27 cellular contexts compared by ENCODE assay signal in the genomic region with DNA sequence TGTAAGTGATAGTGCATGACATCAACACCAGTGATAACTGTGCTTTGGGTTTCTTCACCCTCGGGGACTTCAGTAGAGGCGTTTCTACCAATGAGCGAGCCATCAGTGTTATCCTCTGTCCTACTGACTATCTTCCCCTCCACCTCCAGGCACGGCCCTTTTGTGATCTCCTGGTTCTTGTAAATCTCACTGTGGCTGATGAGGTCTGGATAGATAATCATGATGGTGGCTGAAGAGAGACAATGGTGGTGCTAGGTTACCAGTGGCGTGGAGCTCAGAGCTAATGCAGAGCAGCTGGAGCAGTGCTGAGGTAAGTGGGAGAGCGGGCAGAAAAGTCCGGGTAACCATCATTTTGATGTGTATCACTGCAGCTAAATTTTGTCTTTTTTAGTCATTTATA.
"Had no signal": no experiment of that assay in that cellular context is flagged by ENCODE, and none has a peak within 500 bp of the region (broad histone marks: within the 10 kb centered on the region; RNA-seq: fewer than 3 reads in every experiment).

No MANE protein-coding gene starts in this region.

- H3K36me3 Mint-ChIP-seq: neural progenitor cell; stimulated activated effector memory CD8-positive, alpha-beta T cell treated with anti-CD3 and anti-CD28 coated beads, Interleukin-12 subunit alpha, Interleukin-12 subunit beta, amount 100 ng/mL, for 72 hours; stimulated activated naive B cell treated with anti-CD40 and anti-IgM and Interleukin-4, amounts not matched to agents 10 μg/mL and 1 μg/mL and 100 μg/mL, for 72 hours had no signal

- H3K4me1 Mint-ChIP-seq: nephron; neural progenitor cell; stimulated activated effector memory CD8-positive, alpha-beta T cell treated with anti-CD3 and anti-CD28 coated beads, Interleukin-12 subunit alpha, Interleukin-12 subunit beta, amount 100 ng/mL, for 72 hours; stimulated activated naive B cell treated with anti-CD40 and anti-IgM and Interleukin-4, amounts not matched to agents 10 μg/mL and 1 μg/mL and 100 μg/mL, for 72 hours had no signal

- H3K4me1 ChIP-seq: neural progenitor cell, parathyroid adenoma, psoas muscle, right lobe of liver, sigmoid colon, stomach, thyroid gland, tibial nerve, upper lobe of left lung, vagina had no signal

- H3K27me3 ChIP-seq: neural progenitor cell, ovary, right lobe of liver, sigmoid colon, stomach, thyroid gland, tibial nerve, upper lobe of left lung, vagina had no signal

- H3K27ac Mint-ChIP-seq: nephron; neural progenitor cell; progenitor cell of endocrine pancreas; stimulated activated effector memory CD8-positive, alpha-beta T cell treated with anti-CD3 and anti-CD28 coated beads, Interleukin-12 subunit alpha, Interleukin-12 subunit beta, amount 100 ng/mL, for 72 hours; stimulated activated naive B cell treated with anti-CD40 and anti-IgM and Interleukin-4, amounts not matched to agents 10 μg/mL and 1 μg/mL and 100 μg/mL, for 72 hours; stimulated activated naive CD8-positive, alpha-beta T cell treated with anti-CD3 and anti-CD28 coated beads, Interleukin-15, Interleukin-2, amounts not matched to agents 100 ng/mL and 50 ng/mL, for 24 hours had no signal

- H3K36me3 ChIP-seq: neural progenitor cell, ovary, right lobe of liver, sigmoid colon, stomach, thoracic aorta, thyroid gland, tibial nerve, upper lobe of left lung, vagina had no signal

- H3K4me2 ChIP-seq: neural progenitor cell had no signal

- H3K79me2 ChIP-seq: parathyroid adenoma had no signal

- H3K9me3 ChIP-seq: ovary, psoas muscle, right lobe of liver, sigmoid colon, stomach, thoracic aorta, thyroid gland, tibial nerve, upper lobe of left lung, vagina had no signal

- ATAC-seq: psoas muscle; right cardiac atrium; right lobe of liver; stimulated activated effector memory CD8-positive, alpha-beta T cell treated with anti-CD3 and anti-CD28 coated beads, Interleukin-12 subunit alpha, Interleukin-12 subunit beta, amount 100 ng/mL, for 72 hours; stimulated activated naive B cell treated with anti-CD40 and anti-IgM and Interleukin-4, amounts not matched to agents 10 μg/mL and 1 μg/mL and 100 μg/mL, for 72 hours had no signal

- H3K9me3 Mint-ChIP-seq: nephron; neural progenitor cell; stimulated activated naive B cell treated with anti-CD40 and anti-IgM and Interleukin-4, amounts not matched to agents 10 μg/mL and 1 μg/mL and 100 μg/mL, for 72 hours; stimulated activated naive CD8-positive, alpha-beta T cell treated with anti-CD3 and anti-CD28 coated beads, Interleukin-15, Interleukin-2, amounts not matched to agents 100 ng/mL and 50 ng/mL, for 24 hours had no signal

- H3K9ac ChIP-seq: neural progenitor cell, parathyroid adenoma had no signal

- H2AFZ ChIP-seq: neural progenitor cell, parathyroid adenoma had no signal

- H3K27me3 Mint-ChIP-seq: progenitor cell of endocrine pancreas; stimulated activated naive B cell treated with anti-CD40 and anti-IgM and Interleukin-4, amounts not matched to agents 10 μg/mL and 1 μg/mL and 100 μg/mL, for 72 hours; stimulated activated naive CD8-positive, alpha-beta T cell treated with anti-CD3 and anti-CD28 coated beads, Interleukin-15, Interleukin-2, amounts not matched to agents 100 ng/mL and 50 ng/mL, for 24 hours had no signal

- H3K27ac ChIP-seq: neural progenitor cell, ovary, parathyroid adenoma, psoas muscle, right lobe of liver, sigmoid colon, stomach, thoracic aorta, thyroid gland, tibial nerve, upper lobe of left lung, vagina had no signal

- H3K4me3 Mint-ChIP-seq: nephron; neural progenitor cell; stimulated activated effector memory CD8-positive, alpha-beta T cell treated with anti-CD3 and anti-CD28 coated beads, Interleukin-12 subunit alpha, Interleukin-12 subunit beta, amount 100 ng/mL, for 72 hours; stimulated activated naive B cell treated with anti-CD40 and anti-IgM and Interleukin-4, amounts not matched to agents 10 μg/mL and 1 μg/mL and 100 μg/mL, for 72 hours; stimulated activated naive CD8-positive, alpha-beta T cell treated with anti-CD3 and anti-CD28 coated beads, Interleukin-15, Interleukin-2, amounts not matched to agents 100 ng/mL and 50 ng/mL, for 24 hours had no signal

- H3K4me3 ChIP-seq: neural progenitor cell, ovary, psoas muscle, right lobe of liver, sigmoid colon, stomach, thoracic aorta, thyroid gland, tibial nerve, upper lobe of left lung, vagina had no signal

- DNase-seq: occipital lobe; ovary; posterior cingulate gyrus; psoas muscle; right cardiac atrium; right lobe of liver; sigmoid colon; small intestine; stimulated activated CD4-positive, alpha-beta T cell treated with anti-CD3 and anti-CD28 coated beads, Interleukin-15, amount 100 ng/mL, for 24 hours; stimulated activated CD4-positive, alpha-beta T cell treated with anti-CD3 and anti-CD28 coated beads, Interleukin-2, amount 100 ng/mL, for 24 hours; stimulated activated CD4-positive, alpha-beta T cell treated with anti-CD3 and anti-CD28 coated beads, Interleukin-2, amount 100 ng/mL, for 48 hours; stimulated activated CD4-positive, alpha-beta T cell treated with anti-CD3 and anti-CD28 coated beads, Interleukin-4, amount 100 ng/mL, for 24 hours; stimulated activated naive B cell treated with anti-CD40 and anti-IgM and Interleukin-4, amounts not matched to agents 10 μg/mL and 1 μg/mL and 100 μg/mL, for 72 hours; stimulated activated naive CD4-positive, alpha-beta T cell treated with Interleukin-2 at 50 U/mL for 16 hours; stomach; thyroid gland; trophoblast cell; upper lobe of left lung had no signal
